Comparison of ENCODE assay signal across 33 cellular contexts in genomic region chr10:57961487-57961886, GRCh38.
"Had no signal": no experiment of that assay in that cellular context is flagged by ENCODE, and none has a peak within 500 bp of the region (broad histone marks: within the 10 kb centered on the region; RNA-seq: fewer than 3 reads in every experiment).

No MANE protein-coding gene starts in this region.

- H3K4me1 ChIP-seq: breast epithelium had no signal

- H3K27ac ChIP-seq: adrenal gland, body of pancreas, brain microvascular endothelial cell, breast epithelium, VCaP had no signal

- H3K4me3 ChIP-seq: adrenal gland, body of pancreas, breast epithelium had no signal

- DNase-seq: activated B cell treated with CpG ODN at 0.5 μM for 24 hours; activated CD4-positive, alpha-beta memory T cell treated with anti-CD3 and anti-CD28 coated beads for 36 hours; activated CD4-positive, alpha-beta T cell treated with anti-CD3 and anti-CD28 coated beads for 4 hours; activated CD4-positive, alpha-beta T cell treated with anti-CD3 and anti-CD28 coated beads, Interleukin-2, amount 10 ng/mL, durations not matched to agents 24 days and 14 days; activated CD4-positive, alpha-beta T cell treated with anti-CD3 and anti-CD28 coated beads, Interleukin-2, amount 50 U/mL, for 1 hour; activated CD4-positive, alpha-beta T cell treated with anti-CD3 and anti-CD28 coated beads, Interleukin-2, amount 50 U/mL, for 4 hours; activated CD4-positive, CD25-positive, alpha-beta regulatory T cell treated with anti-CD3 and anti-CD28 coated beads, Interleukin-2, amount 50 U/mL, for 72 hours; activated CD8-positive, alpha-beta memory T cell treated with anti-CD3 and anti-CD28 coated beads, Interleukin-2, amount 50 U/mL, for 4 hours; activated CD8-positive, alpha-beta T cell treated with anti-CD3 and anti-CD28 coated beads for 36 hours; activated effector memory CD4-positive, alpha-beta T cell treated with anti-CD3 and anti-CD28 coated beads, Interleukin-2, amount 50 U/mL, for 16 hours; activated gamma-delta T cell treated with Interleukin-2 at 50 U/mL for 16 hours; activated naive CD4-positive, alpha-beta T cell; activated naive CD4-positive, alpha-beta T cell treated with anti-CD3 and anti-CD28 coated beads for 36 hours; activated naive CD4-positive, alpha-beta T cell treated with anti-CD3 and anti-CD28 coated beads, Interleukin-2, amount 50 U/mL, for 16 hours; activated naive CD8-positive, alpha-beta T cell treated with anti-CD3 and anti-CD28 coated beads for 36 hours; activated T-cell treated with anti-CD3 and anti-CD28 coated beads for 4 hours; activated T-cell treated with anti-CD3 and anti-CD28 coated beads, Interleukin-2, amount 50 U/mL, for 1 hour; activated T-cell treated with anti-CD3 and anti-CD28 coated beads, Interleukin-2, amount 50 U/mL, for 4 hours; activated T-cell treated with anti-CD3 and anti-CD28 coated beads, Interleukin-2, amount 50 U/mL, for 72 hours; adrenal gland; amniotic stem cell; aorta; body of pancreas; brain microvascular endothelial cell; central memory CD4-positive, alpha-beta T cell; T-helper 2 cell; T-helper 9 cell had no signal

- ATAC-seq: activated CD8-positive, alpha-beta T cell treated with anti-CD3 and anti-CD28 coated beads for 36 hours; activated naive CD4-positive, alpha-beta T cell treated with anti-CD3 and anti-CD28 coated beads, Interleukin-2, amount 50 U/mL, for 72 hours; activated T-cell treated with anti-CD3 and anti-CD28 coated beads, Interleukin-2, amount 50 U/mL, for 4 hours; activated T-cell treated with anti-CD3 and anti-CD28 coated beads, Interleukin-2, amount 50 U/mL, for 72 hours; activated T-helper 17 cell treated with anti-CD3 and anti-CD28 coated beads, Interleukin-2, amount 50 U/mL, for 72 hours; body of pancreas had no signal

- H3K9me3 ChIP-seq: adrenal gland, body of pancreas, breast epithelium had no signal

- H3K27me3 ChIP-seq: adrenal gland, body of pancreas, brain microvascular endothelial cell, breast epithelium had no signal

- FAIRE-seq: colon, TTC549 had no signal

- H3K36me3 ChIP-seq: adrenal gland, brain microvascular endothelial cell, breast epithelium had no signal
